8 cellular contexts compared by ENCODE assay signal in genomic region chr3:69051796-69052566, GRCh38. TPM values are rescaled to one million over a fixed set of nuclear protein-coding genes. Genes with fewer than 3 reads are reported as not detected.
DNase-seq lines count a peak whose midpoint lies in the region; ATAC-seq and TF ChIP-seq lines count a peak whose summit lies in the region.

TSS of gene TMF1 (minus strand) at chr3:69052333. CDS start at chr3:69052086, 247 bp downstream.

- H3K27ac ChIP-seq in endodermal cell (ENCODE audit: low read depth, low read length): peak within 1 kb of the TSS; percentile 85

- POLR2A ChIA-PET in activated CD4-positive, alpha-beta memory T cell treated with anti-CD3 and anti-CD28 coated beads, Interleukin-2, amount 10 ng/mL, durations not matched to agents 7 days and 5 days (lab: Charles Lee): interaction anchor here (0.8 to 7.2 kb wide), 14 partner anchors 8 to 148 kb away, joined by 3 to 293 read pairs (median 8); partner anchors contain the start of genes ARL6IP5, EOGT and UBA3

- H3K9ac ChIP-seq in endodermal cell (ENCODE audit: extremely low read depth, low read length, poor library complexity, severe bottlenecking): peak within 1 kb of the TSS; percentile 99

- no peaks in the 10 kb centered on the region for H3K27me3 Mint-ChIP-seq in activated CD4-positive, alpha-beta memory T cell treated with anti-CD3 and anti-CD28 coated beads, Interleukin-2, amount 10 ng/mL, durations not matched to agents 7 days and 5 days
- H3K27me3 Mint-ChIP-seq in endodermal cell (ENCODE audit: insufficient read depth) (no peaks in the 10 kb centered on the region), mesothelial cell of epicardium (ENCODE audit: low read depth) (no peaks in the 10 kb centered on the region)

- H3K4me3 Mint-ChIP-seq in activated CD4-positive, alpha-beta memory T cell treated with anti-CD3 and anti-CD28 coated beads, Interleukin-2, amount 10 ng/mL, durations not matched to agents 7 days and 5 days: peak within 1 kb of the TSS; percentile 100
- H3K4me3 Mint-ChIP-seq in endodermal cell (peak within 1 kb of the TSS; percentile 99), mesothelial cell of epicardium (peak within 1 kb of the TSS; percentile 99)

- peak; percentile 96 for ATAC-seq in GM19455 (IDR thresholded peaks at IDR 0.05; ENCODE audit: unreplicated experiment)

- H3K27me3 ChIP-seq in endodermal cell (ENCODE audit: control insufficient read depth, insufficient read depth, low read length, poor library complexity, severe bottlenecking): no peaks in the 10 kb centered on the region

- no peaks in the 10 kb centered on the region for H3K9me3 ChIP-seq in endodermal cell (ENCODE audit: control insufficient read depth, low read length)

- no peaks in the 10 kb centered on the region for H3K9me3 Mint-ChIP-seq in activated CD4-positive, alpha-beta memory T cell treated with anti-CD3 and anti-CD28 coated beads, Interleukin-2, amount 10 ng/mL, durations not matched to agents 7 days and 5 days
- H3K9me3 Mint-ChIP-seq in endodermal cell: no peaks in the 10 kb centered on the region
- no peaks in the 10 kb centered on the region for H3K9me3 Mint-ChIP-seq in mesothelial cell of epicardium

- CTCF ChIA-PET in activated CD4-positive, alpha-beta memory T cell treated with anti-CD3 and anti-CD28 coated beads, Interleukin-2, amount 10 ng/mL, durations not matched to agents 7 days and 5 days (lab: Charles Lee): interaction anchor here (0.7 to 2.9 kb wide), 10 partner anchors 12 to 43 kb away, joined by 3 to 17 read pairs (median 6); partner anchors contain the start of gene UBA3

- TF ChIP-seq CTCF in endodermal cell (conservative IDR thresholded peaks at IDR 0.05) (no peak), mesothelial cell of epicardium (IDR thresholded peaks at IDR 0.05; ENCODE audit: unreplicated experiment) (no peak)

- H3K36me3 Mint-ChIP-seq in activated CD4-positive, alpha-beta memory T cell treated with anti-CD3 and anti-CD28 coated beads, Interleukin-2, amount 10 ng/mL, durations not matched to agents 7 days and 5 days (ENCODE audit: low read depth): peaks cover 68% of the 10 kb centered on the region
- peaks cover 29% of the 10 kb centered on the region for H3K36me3 Mint-ChIP-seq in endodermal cell (ENCODE audit: low read depth)
- peaks cover 22% of the 10 kb centered on the region for H3K36me3 Mint-ChIP-seq in mesothelial cell of epicardium

- peaks cover 54% of the 10 kb centered on the region for H3K4me1 Mint-ChIP-seq in activated CD4-positive, alpha-beta memory T cell treated with anti-CD3 and anti-CD28 coated beads, Interleukin-2, amount 10 ng/mL, durations not matched to agents 7 days and 5 days
- H3K4me1 Mint-ChIP-seq in endodermal cell: peaks cover 12% of the 10 kb centered on the region
- peaks cover 30% of the 10 kb centered on the region for H3K4me1 Mint-ChIP-seq in mesothelial cell of epicardium

- peak within 1 kb of the TSS; percentile 96 for H3K27ac Mint-ChIP-seq in activated CD4-positive, alpha-beta memory T cell treated with anti-CD3 and anti-CD28 coated beads, Interleukin-2, amount 10 ng/mL, durations not matched to agents 7 days and 5 days
- H3K27ac Mint-ChIP-seq in endodermal cell: peak within 1 kb of the TSS; percentile 98
- peak within 1 kb of the TSS; percentile 100 for H3K27ac Mint-ChIP-seq in mesothelial cell of epicardium

- DNase-seq in Ammon's horn (ENCODE audit: low spot score) (peak; percentile 99), HPDE6-E6E7 (ENCODE audit: extremely low spot score) (peak; percentile 76), endodermal cell (peak; percentile 99), mesothelial cell of epicardium (ENCODE audit: low spot score in 2 of 2, unreplicated experiment in 2 of 2) (peak; percentile 96 to 98), NCI-H128 (lab: John Stamatoyannopoulos, UW; ENCODE audit: unreplicated experiment) (no peak)
- peak; percentile 98 for DNase-seq in activated CD4-positive, alpha-beta memory T cell treated with anti-CD3 and anti-CD28 coated beads, Interleukin-2, amount 10 ng/mL, durations not matched to agents 7 days and 5 days
- DNase-seq in stimulated activated CD8-positive, alpha-beta memory T cell treated with anti-CD3 and anti-CD28 coated beads, Interleukin-2, amount 100 ng/mL, for 48 hours (ENCODE audit: low read depth in 2 of 2): peak; percentile 94 to 97

- peak within 1 kb of the TSS; percentile 98 for H3K4me3 ChIP-seq in endodermal cell (ENCODE audit: low read length)

- peaks cover 65% of the 10 kb centered on the region for H3K36me3 ChIP-seq in endodermal cell (ENCODE audit: control insufficient read depth, insufficient read depth, low read length)

- H3K4me1 ChIP-seq in endodermal cell (ENCODE audit: control insufficient read depth, insufficient read depth, low read length): no peaks in the 10 kb centered on the region

- 0 to 1% methylated on average over 33 to 50 of the region's 50 CpGs for WGBS in endodermal cell (ENCODE audit: insufficient coverage in 1 of 2, insufficient read length in 1 of 2), 2 experiments

RNA-seq across cellular contexts. Expression of gene TMF1, which starts in this region (rescaled TPM):
- total RNA-seq in activated CD4-positive, alpha-beta memory T cell treated with anti-CD3 and anti-CD28 coated beads, Interleukin-2, amount 10 ng/mL, durations not matched to agents 7 days and 5 days: 10 to 100 TPM; 57.4 to 58.0 TPM
- total RNA-seq in endodermal cell: 10 to 100 TPM; 25.6 to 31.3 TPM
- polyA plus RNA-seq in endodermal cell (2013, experiment 1 of 2): 23.4 TPM
- polyA plus RNA-seq in endodermal cell (2013, experiment 2 of 2): 22.3 TPM
- 39.4 to 41.3 TPM (median 39.4 TPM) in 3 replicates for total RNA-seq in mesothelial cell of epicardium
